24 cellular contexts compared by ENCODE assay signal in the genomic region with DNA sequence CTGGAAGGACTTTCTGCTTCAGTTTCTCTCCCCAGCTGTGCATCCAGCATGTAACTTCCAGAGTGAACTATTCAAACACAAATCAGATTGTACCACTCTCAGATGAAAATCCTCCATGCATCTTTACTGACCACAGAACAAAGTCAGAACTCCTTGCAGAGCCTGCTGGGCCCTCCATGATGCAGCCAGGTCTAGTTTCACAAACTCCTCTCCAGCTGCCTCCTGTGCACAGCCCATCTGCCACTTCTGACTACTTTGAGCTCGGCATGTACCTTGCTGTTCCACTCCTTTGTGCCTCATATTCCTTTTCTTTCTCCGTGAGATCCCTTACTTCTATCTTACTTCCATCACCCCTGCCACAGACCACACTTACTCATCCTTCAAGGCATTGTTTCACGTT. TPM values are rescaled to one million over a fixed set of nuclear protein-coding genes. Genes with fewer than 3 reads are reported as not detected.
A peak's percentile ranks its signal among the peaks of the same experiment; 100 is the strongest.
DNase-seq lines count a peak whose midpoint lies in the region; ATAC-seq and TF ChIP-seq lines count a peak whose summit lies in the region.
"Had no signal": no experiment of that assay in that cellular context is flagged by ENCODE, and none has a peak within 500 bp of the region (broad histone marks: within the 10 kb centered on the region; RNA-seq: fewer than 3 reads in every experiment).

No MANE protein-coding gene starts in this region.

- H3K9me3 ChIP-seq in MM.1S (replicated peaks; ENCODE audit: insufficient read depth, low read length) (no peaks in the 10 kb centered on the region), neural progenitor cell (ENCODE audit: low read depth) (no peaks in the 10 kb centered on the region)
- H3K9me3 ChIP-seq: BE2C, SK-N-SH had no signal

- H3K9ac ChIP-seq in MM.1S (ENCODE audit: low read length) (no peak overlapping the region), neural progenitor cell (no peak overlapping the region)
- H3K9ac ChIP-seq: SK-N-SH had no signal

- H3K9me2 ChIP-seq in GM23338 (ENCODE audit: insufficient read depth) = no peaks in the 10 kb centered on the region
- H3K9me2 ChIP-seq in MM.1S (replicated peaks; ENCODE audit: insufficient read depth, low read length) = no peaks in the 10 kb centered on the region
- H3K9me2 ChIP-seq: SK-N-SH had no signal

- H3K4me1 Mint-ChIP-seq in GM23338 (peaks cover 38% of the 10 kb centered on the region), neural progenitor cell (peaks cover 20% of the 10 kb centered on the region)

- H3K36me3 Mint-ChIP-seq in GM23338 (ENCODE audit: low read depth) (no peaks in the 10 kb centered on the region), neural progenitor cell (no peaks in the 10 kb centered on the region)

- H2AFZ ChIP-seq in GM23338 (0 out of 2 replicates have a peak overlapping the region, but pooled peaks have one; percentile 7), MM.1S (ENCODE audit: low read length) (no peak overlapping the region), neural progenitor cell (replicated peaks) (peak overlapping the region; percentile 97)
- H2AFZ ChIP-seq: PC-9 had no signal

- H3F3A ChIP-seq in GM23338 (replicated peaks; ENCODE audit: low read depth) (no peaks in the 10 kb centered on the region), MM.1S (ENCODE audit: insufficient read depth, low read length) (no peaks in the 10 kb centered on the region), neural progenitor cell (ENCODE audit: low read depth) (no peaks in the 10 kb centered on the region)

- H3K9me3 Mint-ChIP-seq in GM23338 = no peaks in the 10 kb centered on the region
- no peaks in the 10 kb centered on the region for H3K9me3 Mint-ChIP-seq in neural progenitor cell

- H3K27me3 Mint-ChIP-seq in GM23338 (ENCODE audit: insufficient read depth, low read depth, poor library complexity) (peaks cover 2% of the 10 kb centered on the region), neural progenitor cell (ENCODE audit: insufficient read depth, low read depth) (no peaks in the 10 kb centered on the region)

- H3K27ac ChIP-seq in GM23338 (ENCODE audit: low read depth) (no peak overlapping the region), MM.1S (ENCODE audit: low read length) (no peak overlapping the region), neural progenitor cell (no peak overlapping the region)
- H3K27ac ChIP-seq: HL-60, PC-9, RWPE1 had no signal

- peaks cover 26% of the 10 kb centered on the region for H3K4me1 ChIP-seq in GM23338 (ENCODE audit: insufficient read depth)
- H3K4me1 ChIP-seq in MM.1S (ENCODE audit: low read length) = peaks cover 14% of the 10 kb centered on the region
- H3K4me1 ChIP-seq in neural progenitor cell = no peaks in the 10 kb centered on the region
- H3K4me1 ChIP-seq: BE2C had no signal

- H3K4me2 ChIP-seq in GM23338 (no peak overlapping the region), MM.1S (ENCODE audit: low read depth, low read length) (peak overlapping the region; percentile 28), neural progenitor cell (no peak overlapping the region)
- H3K4me2 ChIP-seq: PC-9, SK-N-SH had no signal

- H3K4me3 ChIP-seq in GM23338 (no peak overlapping the region), MM.1S (ENCODE audit: low read length) (no peak overlapping the region), neural progenitor cell (no peak overlapping the region)
- H3K4me3 ChIP-seq: K562, PC-9 had no signal

- H3K4me3 Mint-ChIP-seq in GM23338 (no peak overlapping the region), neural progenitor cell (no peak overlapping the region)
- H3K4me3 Mint-ChIP-seq: H9 had no signal

- DNase-seq in GM23338 (ENCODE audit: low spot score) (no peak), MM.1S (peak; percentile 81), RPMI7951 (ENCODE audit: low read depth) (peak; percentile 7), neural progenitor cell (ENCODE audit: low spot score) (no peak), GM19238 (ENCODE audit: insufficient read length, low spot score) (no peak), SKM-1 treated with dmso at 0.1 percent for 144 hours (lab: John Stamatoyannopoulos, UW; ENCODE audit: unreplicated experiment) (no peak)
- no peak for DNase-seq in activated CD4-positive, alpha-beta T cell treated with anti-CD3 and anti-CD28 coated beads for 1 hour
- DNase-seq: BE2C, DMS53, GF-D8, H9, NCI-H1105, NCI-H2029 treated with DMSO at 0.1 percent for 48 hours, NCI-H446 treated with DMSO at 0.1 percent for 48 hours, NCI-H774, PC-9, SHP77 treated with DMSO at 0.1 percent for 48 hours, SK-N-SH had no signal

- H3K79me2 ChIP-seq in GM23338 (replicated peaks; ENCODE audit: insufficient read depth) = no peaks in the 10 kb centered on the region
- no peaks in the 10 kb centered on the region for H3K79me2 ChIP-seq in MM.1S (ENCODE audit: low read length)
- H3K79me2 ChIP-seq in neural progenitor cell (ENCODE audit: low read depth) = no peaks in the 10 kb centered on the region

- no peaks in the 10 kb centered on the region for H3K27me3 ChIP-seq in GM23338 (ENCODE audit: insufficient read depth)
- H3K27me3 ChIP-seq in MM.1S (replicated peaks; ENCODE audit: insufficient read depth, low read length) = no peaks in the 10 kb centered on the region
- no peaks in the 10 kb centered on the region for H3K27me3 ChIP-seq in neural progenitor cell

- H3K36me3 ChIP-seq in GM23338 (ENCODE audit: insufficient read depth) (no peaks in the 10 kb centered on the region), MM.1S (replicated peaks; ENCODE audit: insufficient read depth, low read length) (no peaks in the 10 kb centered on the region), neural progenitor cell (no peaks in the 10 kb centered on the region)
- H3K36me3 ChIP-seq: BE2C had no signal

- ATAC-seq in GM23338 = no peak
- ATAC-seq: HepG2, K562 had no signal

- TF ChIP-seq CTCF in GM23338 (conservative IDR thresholded peaks at IDR 0.05; ENCODE audit: low read depth in 2 of 2) = no peak
- TF ChIP-seq CTCF in MM.1S (IDR thresholded peaks at IDR 0.05; ENCODE audit: low read length) = no peak
- TF ChIP-seq CTCF in neural progenitor cell (IDR thresholded peaks at IDR 0.05) = no peak

- H3K27ac Mint-ChIP-seq in GM23338 (no peak overlapping the region), neural progenitor cell (peak overlapping the region; percentile 22)

- no peaks in the 10 kb centered on the region for H4K20me1 ChIP-seq in GM23338 (replicated peaks; ENCODE audit: insufficient read depth)
- no peaks in the 10 kb centered on the region for H4K20me1 ChIP-seq in MM.1S (ENCODE audit: insufficient read depth, low read length)
- H4K20me1 ChIP-seq in neural progenitor cell (ENCODE audit: low read depth) = no peaks in the 10 kb centered on the region

TF ChIP-seq in GM23338, 12 proteins besides CTCF, POLR2A, EP300 and RAD21 (continues in another document):
- no peak for TF ChIP-seq ZNF331 (CRISPR knock-in tag; IDR thresholded peaks at IDR 0.05; ENCODE audit: low read depth)
- no peak for TF ChIP-seq POLR2AphosphoS5 (IDR thresholded peaks at IDR 0.05; ENCODE audit: low read depth)
- no peak for TF ChIP-seq CREB1 (CRISPR knock-in tag; IDR thresholded peaks at IDR 0.05; ENCODE audit: low read depth)

RNA-seq across cellular contexts. Expression of a gene that starts 31.4 kb away (rescaled TPM):
- total RNA-seq in GM23338 (2014; rRNA removed; shearing (Covaris generic)) = 0.04 and 0.87 TPM in 2 replicates
- 0.50 and 0.54 TPM in 2 replicates for polyA plus RNA-seq in GM23338 (2016; fragmentation: Nextera tagmentation; extraction: Ambion mirVana)
- 2.9 and 3.2 TPM in 2 replicates for total RNA-seq in RPMI7951 (2014; rRNA removed; shearing (Covaris generic))
- 0.53 and 1.1 TPM in 2 replicates for total RNA-seq in neural progenitor cell (ENCODE audit: low replicate concordance)
- total RNA-seq: HepG2; HT-29; K562; T-helper 2 cell treated with Interferon-gamma antibody and Interleukin-4, amounts not matched to agents 100 ng/mL and 5 ng/mL, for 36 hours had no signal
- polyA plus RNA-seq: HepG2, K562 had no signal

Comparison
In these comparisons a context has a peak if more than half of its experiments do, and no peak if none do; other contexts are left out.
1. DNase-seq: peak in MM.1S (single experiment) and RPMI7951 (single experiment); none in GM23338 (single experiment), neural progenitor cell (single experiment), GM19238 (single experiment), SKM-1 treated with dmso at 0.1 percent for 144 hours (single experiment) and activated CD4-positive, alpha-beta T cell treated with anti-CD3 and anti-CD28 coated beads for 1 hour (single experiment).